ENCODE assay signal across 24 cellular contexts in the genomic region with DNA sequence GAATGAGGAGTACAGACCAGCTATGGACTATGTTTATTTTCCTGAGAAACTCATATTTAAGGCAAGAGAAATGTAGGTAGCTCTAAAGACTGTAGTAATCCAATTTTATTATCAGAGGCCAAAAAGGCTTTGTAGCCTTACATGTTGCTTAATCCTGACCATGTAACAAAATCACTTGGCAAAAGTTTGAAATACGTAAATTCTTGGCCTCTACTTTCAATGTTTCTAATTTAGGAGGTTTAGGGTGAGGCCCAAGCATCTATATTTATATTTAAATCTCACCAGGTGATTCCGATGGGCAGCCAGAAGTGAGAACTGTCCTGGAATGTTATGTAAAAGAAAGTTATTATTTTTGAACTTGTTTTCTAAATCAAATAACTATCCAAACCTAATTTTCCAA.
A peak's percentile ranks its signal among the peaks of the same experiment; 100 is the strongest.
DNase-seq lines count a peak whose midpoint lies in the region; ATAC-seq, FAIRE-seq and TF ChIP-seq lines count a peak whose summit lies in the region.
"Had no signal": no experiment of that assay in that cellular context is flagged by ENCODE, and none has a peak within 500 bp of the region (broad histone marks: within the 10 kb centered on the region; RNA-seq: fewer than 3 reads in every experiment).

No MANE protein-coding gene starts in this region.

- no peak for DNase-seq in Right ventricle myocardium superior
- no peak for DNase-seq in right atrium auricular region (ENCODE audit: low spot score)
- peak; percentile 18 for DNase-seq in fibroblast of the aortic adventitia (ENCODE audit: low read depth)
- DNase-seq in substantia nigra (lab: John Stamatoyannopoulos, UW), result no peak
- DNase-seq in 8988T, result no peak
- no peak for DNase-seq in urothelium cell line (ENCODE audit: low spot score)
- DNase-seq: ACHN; AML-193; BE2C; CD4-positive, alpha-beta T cell; CD8-positive, alpha-beta memory T cell; DMS 273 treated with DMSO at 0.1 percent for 48 hours; DMS79; EL; GDM1; GOT3; HFFc6 had no signal

- no peak for FAIRE-seq in urothelium cell line (lab: Jason Lieb, UNC)
- FAIRE-seq: D721Med, GM12878, H54 had no signal

- TF ChIP-seq CTCF in right atrium auricular region (IDR thresholded peaks at IDR 0.05), result no peak
- TF ChIP-seq CTCF in fibroblast of the aortic adventitia (IDR thresholded peaks at IDR 0.05; ENCODE audit: insufficient read depth, low read length), result no peak

- ATAC-seq in Right ventricle myocardium superior (ENCODE audit: poor library complexity), result peak; percentile 45
- ATAC-seq: A549, GM12878 had no signal

- no peaks in the 10 kb centered on the region for H3K9me3 ChIP-seq in right atrium auricular region
- H3K9me3 ChIP-seq: A549; BE2C; BLaER1 treated with 17β-estradiol and CSF1 and Interleukin-3, amounts not matched to agents 10 nM and 100 nM; HAP-1 had no signal

- no peaks in the 10 kb centered on the region for H3K27me3 ChIP-seq in right atrium auricular region
- H3K27me3 ChIP-seq: BE2C; BLaER1 treated with 17β-estradiol and CSF1 and Interleukin-3, amounts not matched to agents 10 nM and 100 nM had no signal

- H3K4me3 ChIP-seq in right atrium auricular region (no peak overlapping the region), fibroblast of the aortic adventitia (ENCODE audit: low read depth, low read length) (no peak overlapping the region)
- H3K4me3 ChIP-seq: A549; BLaER1 treated with 17β-estradiol and CSF1 and Interleukin-3, amounts not matched to agents 10 nM and 100 nM; GM12878; HAP-1 had no signal

- intact Hi-C loops in Right ventricle myocardium superior (cut with DNase I), result no loop called here

- H3K4me1 ChIP-seq in right atrium auricular region, result no peaks in the 10 kb centered on the region
- H3K4me1 ChIP-seq: A549; BE2C; BLaER1 treated with 17β-estradiol and CSF1 and Interleukin-3, amounts not matched to agents 10 nM and 100 nM had no signal

- H3K27ac ChIP-seq in right atrium auricular region (peak overlapping the region in 1 of 2 donors; percentile 50), substantia nigra (ENCODE audit: low read depth, low read length, poor library complexity, severe bottlenecking) (peak overlapping the region; percentile 49)
- H3K27ac ChIP-seq: 22Rv1; A549; BLaER1 treated with 17β-estradiol and CSF1 and Interleukin-3, amounts not matched to agents 10 nM and 100 nM had no signal

- H3K36me3 ChIP-seq in right atrium auricular region, result no peaks in the 10 kb centered on the region
- H3K36me3 ChIP-seq: BE2C; BLaER1 treated with 17β-estradiol and CSF1 and Interleukin-3, amounts not matched to agents 10 nM and 100 nM; HAP-1 had no signal
